8 cellular contexts compared by ENCODE assay signal in genomic region chr2:88452980-88453582, GRCh38. TPM values are rescaled to one million over a fixed set of nuclear protein-coding genes. Genes with fewer than 3 reads are reported as not detected.
DNase-seq lines count a peak whose midpoint lies in the region; ATAC-seq and TF ChIP-seq lines count a peak whose summit lies in the region.

No MANE protein-coding gene starts in this region.

- H3K4me3 ChIP-seq in iPS-11a (ENCODE audit: low read depth, low read length) (peak overlapping the region; percentile 69), thoracic aorta (peak overlapping the region; percentile 53)

- H3K4me1 ChIP-seq in thoracic aorta (ENCODE audit: control insufficient read depth in 1 of 2, low read depth in 2 of 2) = no peaks in the 10 kb centered on the region

- peak; percentile 3 for DNase-seq in activated naive CD4-positive, alpha-beta T cell treated with Interleukin-2 at 50 U/mL for 16 hours
- no peak for DNase-seq in activated naive CD4-positive, alpha-beta T cell (lab: John Stamatoyannopoulos, UW)
- no peak for DNase-seq in thoracic aorta (ENCODE audit: low spot score)
- DNase-seq in occipital lobe (lab: John Stamatoyannopoulos, UW) = no peak

- peak overlapping the region; percentile 74 for H3K4me3 Mint-ChIP-seq in activated naive CD4-positive, alpha-beta T cell treated with anti-CD3 and anti-CD28 coated beads, Interleukin-2, amount 50 U/mL, for 24 hours

- no peaks in the 10 kb centered on the region for H3K36me3 Mint-ChIP-seq in activated naive CD4-positive, alpha-beta T cell treated with anti-CD3 and anti-CD28 coated beads, Interleukin-2, amount 50 U/mL, for 24 hours

- peak overlapping the region; percentile 30 for H3K27ac Mint-ChIP-seq in activated naive CD4-positive, alpha-beta T cell treated with anti-CD3 and anti-CD28 coated beads, Interleukin-2, amount 50 U/mL, for 24 hours

- no peak for TF ChIP-seq CTCF in thoracic aorta (IDR thresholded peaks at IDR 0.05)

- peaks cover 47% of the 10 kb centered on the region for H3K27me3 Mint-ChIP-seq in activated naive CD4-positive, alpha-beta T cell treated with anti-CD3 and anti-CD28 coated beads, Interleukin-2, amount 50 U/mL, for 24 hours

- H3K27me3 ChIP-seq in thoracic aorta (replicated peaks; ENCODE audit: insufficient read depth) = peaks cover 3% of the 10 kb centered on the region

- H3K9me3 Mint-ChIP-seq in activated naive CD4-positive, alpha-beta T cell treated with anti-CD3 and anti-CD28 coated beads, Interleukin-2, amount 50 U/mL, for 24 hours = no peaks in the 10 kb centered on the region

- H3K4me1 Mint-ChIP-seq in activated naive CD4-positive, alpha-beta T cell treated with anti-CD3 and anti-CD28 coated beads, Interleukin-2, amount 50 U/mL, for 24 hours = peaks cover 5% of the 10 kb centered on the region

- no peaks in the 10 kb centered on the region for H3K36me3 ChIP-seq in thoracic aorta

- H3K9me3 ChIP-seq in thoracic aorta = no peaks in the 10 kb centered on the region

- ATAC-seq in thoracic aorta (ENCODE audit: insufficient number of reproducible peaks, low FRiP score, low read depth) (no peak), HG03520 (IDR thresholded peaks at IDR 0.05; ENCODE audit: unreplicated experiment) (no peak), GM18502 (IDR thresholded peaks at IDR 0.05; ENCODE audit: poor library complexity, unreplicated experiment) (no peak)

- no peak overlapping the region for H3K27ac ChIP-seq in thoracic aorta

RNA-seq across cellular contexts. Expression of gene FOXI3, which starts 0.6 kb away (rescaled TPM):
- total RNA-seq in thoracic aorta = not detected
- 0.47 TPM for total RNA-seq in occipital lobe
